In genomic region chr3:61073532-61073931, GRCh38 we compare ENCODE assay signal across 22 cellular contexts.
DNase-seq lines count a peak whose midpoint lies in the region; ATAC-seq and TF ChIP-seq lines count a peak whose summit lies in the region.
"Had no signal": no experiment of that assay in that cellular context is flagged by ENCODE, and none has a peak within 500 bp of the region (broad histone marks: within the 10 kb centered on the region; RNA-seq: fewer than 3 reads in every experiment).

No MANE protein-coding gene starts in this region.

- H3K27me3 Mint-ChIP-seq in WTC11 (ENCODE audit: low read depth) (no peaks in the 10 kb centered on the region), glutamatergic neuron (ENCODE audit: unreplicated experiment) (no peaks in the 10 kb centered on the region)
- H3K27me3 Mint-ChIP-seq: CD4-positive, alpha-beta memory T cell; CD8-positive, alpha-beta memory T cell had no signal

- H3K4me1 Mint-ChIP-seq in WTC11 (peaks cover 13% of the 10 kb centered on the region), glutamatergic neuron (ENCODE audit: low read depth, unreplicated experiment) (no peaks in the 10 kb centered on the region)
- H3K4me1 Mint-ChIP-seq: CD14-positive monocyte; CD4-positive, alpha-beta memory T cell; CD4-positive, CD25-positive, alpha-beta regulatory T cell; CD8-positive, alpha-beta memory T cell had no signal

- H3K4me3 Mint-ChIP-seq in WTC11 (no peak overlapping the region), glutamatergic neuron (ENCODE audit: unreplicated experiment) (no peak overlapping the region)
- H3K4me3 Mint-ChIP-seq: CD14-positive monocyte; CD4-positive, alpha-beta memory T cell; CD4-positive, CD25-positive, alpha-beta regulatory T cell; CD8-positive, alpha-beta memory T cell had no signal

- POLR2A ChIA-PET in WTC11 (lab: Charles Lee), result no interaction called here

- H3K9me3 Mint-ChIP-seq in WTC11, result peaks cover 4% of the 10 kb centered on the region; the same call in 1 of the 2 replicates
- H3K9me3 Mint-ChIP-seq in glutamatergic neuron (ENCODE audit: unreplicated experiment), result peaks cover 1% of the 10 kb centered on the region

- H3K27ac Mint-ChIP-seq in WTC11 (no peak overlapping the region), glutamatergic neuron (ENCODE audit: unreplicated experiment) (no peak overlapping the region)
- H3K27ac Mint-ChIP-seq: CD14-positive monocyte; CD4-positive, alpha-beta memory T cell; CD4-positive, CD25-positive, alpha-beta regulatory T cell; CD8-positive, alpha-beta memory T cell had no signal

- no peak for TF ChIP-seq CTCF in WTC11 (IDR thresholded peaks at IDR 0.05)
- TF ChIP-seq CTCF in glutamatergic neuron (IDR thresholded peaks at IDR 0.05; ENCODE audit: partially characterized antibody, unreplicated experiment), result no peak

- no peak for ATAC-seq in WTC11
- ATAC-seq: GM12878 had no signal

- CTCF ChIA-PET in WTC11 (lab: Charles Lee), result no interaction called here

- DNase-seq in NCI-H2227 treated with DMSO at 0.1 percent for 48 hours (lab: John Stamatoyannopoulos, UW), result peak; percentile 12
- peak; percentile 59 for DNase-seq in retina
- DNase-seq in WTC11 (ENCODE audit: low spot score), result no peak
- no peak for DNase-seq in glutamatergic neuron
- no peak for DNase-seq in activated T-cell treated with anti-CD3 and anti-CD28 coated beads for 4 hours
- DNase-seq: 8988T; ACHN; BE2C; C1 segment of cervical spinal cord; CD4-positive, alpha-beta memory T cell; CD4-positive, CD25-positive, alpha-beta regulatory T cell; CD8-positive, alpha-beta memory T cell; COR-L47; DMS 273 treated with DMSO at 0.1 percent for 48 hours; DMS153; DMS53; DMS79; DND-41; EL; GDM1 had no signal

- H3K36me3 Mint-ChIP-seq in WTC11, result no peaks in the 10 kb centered on the region
- no peaks in the 10 kb centered on the region for H3K36me3 Mint-ChIP-seq in glutamatergic neuron (ENCODE audit: unreplicated experiment)
- H3K36me3 Mint-ChIP-seq: CD14-positive monocyte; CD4-positive, alpha-beta memory T cell; CD4-positive, CD25-positive, alpha-beta regulatory T cell; CD8-positive, alpha-beta memory T cell had no signal

TF ChIP-seq in WTC11, 78 proteins besides CTCF, POLR2A, EP300 and RAD21:
- TF ChIP-seq ZNF121 (CRISPR knock-in tag; IDR thresholded peaks at IDR 0.05) (no peak), HMGA2 (CRISPR knock-in tag; IDR thresholded peaks at IDR 0.05) (no peak), ZNF263 (CRISPR knock-in tag; IDR thresholded peaks at IDR 0.05; ENCODE audit: low read depth) (no peak), CREB1 (CRISPR knock-in tag; IDR thresholded peaks at IDR 0.05) (no peak), MXD4 (CRISPR knock-in tag; IDR thresholded peaks at IDR 0.05; ENCODE audit: borderline replicate concordance) (no peak), FOXJ3 (CRISPR knock-in tag; IDR thresholded peaks at IDR 0.05; ENCODE audit: borderline replicate concordance) (no peak)

Comparison
In these comparisons a context has a peak if more than half of its experiments do, and no peak if none do; other contexts are left out.
1. DNase-seq: peak in NCI-H2227 treated with DMSO at 0.1 percent for 48 hours (single experiment) and retina (single experiment); none in WTC11 (single experiment), glutamatergic neuron (single experiment) and activated T-cell treated with anti-CD3 and anti-CD28 coated beads for 4 hours (single experiment).